Comparison of ENCODE assay signal across 22 cellular contexts in genomic region chr5:75823811-75824210, GRCh38.
DNase-seq lines count a peak whose midpoint lies in the region; ATAC-seq, FAIRE-seq and TF ChIP-seq lines count a peak whose summit lies in the region.
"Had no signal": no experiment of that assay in that cellular context is flagged by ENCODE, and none has a peak within 500 bp of the region (broad histone marks: within the 10 kb centered on the region; RNA-seq: fewer than 3 reads in every experiment).

No MANE protein-coding gene starts in this region.

- POLR2A ChIA-PET in SK-N-SH (lab: Yijun Ruan, JAX), result no interaction called here

- H2BK5ac ChIP-seq in neuronal stem cell (ENCODE audit: low read length), result no peak overlapping the region

- no peaks in the 10 kb centered on the region for H3K27me3 ChIP-seq in astrocyte (ENCODE audit: insufficient read depth, low read length)
- no peaks in the 10 kb centered on the region for H3K27me3 ChIP-seq in neuronal stem cell (ENCODE audit: control insufficient read depth in 3 of 3, insufficient read depth in 3 of 3, low read depth in 1 of 3, low read length in 3 of 3)
- no peaks in the 10 kb centered on the region for H3K27me3 ChIP-seq in SK-N-SH (ENCODE audit: insufficient read depth)

- H3K36me3 Mint-ChIP-seq in astrocyte (ENCODE audit: low read depth, unreplicated experiment), result no peaks in the 10 kb centered on the region

- no peak for TF ChIP-seq CTCF in astrocyte (IDR thresholded peaks at IDR 0.05; ENCODE audit: insufficient read depth, low read depth, low read length)
- TF ChIP-seq CTCF in SK-N-SH (IDR thresholded peaks at IDR 0.05), result no peak

- H2BK12ac ChIP-seq in neuronal stem cell (ENCODE audit: low read length), result no peak overlapping the region

- H3K9me3 ChIP-seq in astrocyte (ENCODE audit: insufficient read depth, low read depth, low read length), result no peaks in the 10 kb centered on the region
- no peaks in the 10 kb centered on the region for H3K9me3 ChIP-seq in neuronal stem cell (replicated peaks in 1 of 2; ENCODE audit: control insufficient read depth in 2 of 2, insufficient read depth in 1 of 2, low read depth in 1 of 2, low read length in 2 of 2)
- no peaks in the 10 kb centered on the region for H3K9me3 ChIP-seq in SK-N-SH
- H3K9me3 ChIP-seq: Caco-2 had no signal

- H3K4me2 ChIP-seq in astrocyte (ENCODE audit: low read length) (no peak overlapping the region), neuronal stem cell (ENCODE audit: insufficient read depth, low read length, poor library complexity, severe bottlenecking) (no peak overlapping the region), SK-N-SH (no peak overlapping the region)

- no peak overlapping the region for H3K4ac ChIP-seq in neuronal stem cell (ENCODE audit: low read length)

- TF ChIP-seq RAD21 in SK-N-SH (IDR thresholded peaks at IDR 0.05; ENCODE audit: low read length), result no peak

- H3K18ac ChIP-seq in neuronal stem cell (ENCODE audit: low read length), result peak overlapping the region; percentile 6

- H3K79me1 ChIP-seq in neuronal stem cell (ENCODE audit: low read depth, low read length), result no peaks in the 10 kb centered on the region

- no peak overlapping the region for H4K91ac ChIP-seq in neuronal stem cell (ENCODE audit: low read depth, low read length, poor library complexity)

- H4K8ac ChIP-seq in neuronal stem cell (ENCODE audit: low read depth, low read length), result no peak overlapping the region

- no peaks in the 10 kb centered on the region for H3K36me3 ChIP-seq in astrocyte (ENCODE audit: insufficient read depth, low read length)
- no peaks in the 10 kb centered on the region for H3K36me3 ChIP-seq in neuronal stem cell (replicated peaks in 1 of 2; ENCODE audit: control insufficient read depth in 2 of 2, insufficient read depth in 2 of 2, low read length in 2 of 2)
- no peaks in the 10 kb centered on the region for H3K36me3 ChIP-seq in SK-N-SH (replicated peaks in 1 of 2; ENCODE audit: control insufficient read depth in 1 of 2, insufficient read depth in 2 of 2, low read length in 1 of 2)

- H3K4me3 Mint-ChIP-seq in astrocyte (ENCODE audit: unreplicated experiment), result peak overlapping the region; percentile 42
- H3K4me3 Mint-ChIP-seq: CD4-positive, alpha-beta T cell; HFFc6 had no signal

- no peaks in the 10 kb centered on the region for H3K4me1 ChIP-seq in astrocyte (ENCODE audit: insufficient read depth, low read length)
- H3K4me1 ChIP-seq in neuronal stem cell (ENCODE audit: control insufficient read depth in 2 of 2, insufficient read depth in 1 of 2, low read depth in 1 of 2, low read length in 2 of 2), result no peaks in the 10 kb centered on the region
- H3K4me1 ChIP-seq in SK-N-SH (ENCODE audit: control insufficient read depth in 1 of 2, insufficient read depth in 2 of 2, low read depth in 1 of 2, low read length in 1 of 2), result no peaks in the 10 kb centered on the region; a peak in 1 of 4 replicates
- H3K4me1 ChIP-seq: Caco-2 had no signal

- no peak overlapping the region for H3K27ac Mint-ChIP-seq in astrocyte (ENCODE audit: unreplicated experiment)
- H3K27ac Mint-ChIP-seq: CD4-positive, alpha-beta T cell; HFFc6 had no signal

- CTCF ChIA-PET in SK-N-SH (lab: Yijun Ruan, JAX), result no interaction called here

- no peak overlapping the region for H3K23ac ChIP-seq in neuronal stem cell (ENCODE audit: low read depth, low read length, poor library complexity)

- H4K20me1 ChIP-seq in astrocyte (ENCODE audit: insufficient read depth, low read length) (no peaks in the 10 kb centered on the region), SK-N-SH (ENCODE audit: insufficient read depth) (no peaks in the 10 kb centered on the region)

- no peak for DNase-seq in astrocyte (ENCODE audit: low read depth)
- DNase-seq in neuronal stem cell (ENCODE audit: low spot score), result no peak
- DNase-seq in NCI-H526 treated with DMSO at 0.1 percent for 48 hours (lab: John Stamatoyannopoulos, UW), result no peak
- no peak for DNase-seq in cortex of kidney (lab: John Stamatoyannopoulos, UW)
- DNase-seq in globus pallidus (ENCODE audit: low spot score), result no peak
- no peak for DNase-seq in SK-N-SH
- DNase-seq: AML-193; Caco-2; CD4-positive, alpha-beta T cell; GDM1; GOT3; H7; HFFc6; IMR-90; KBM-7 had no signal

- H2BK120ac ChIP-seq in neuronal stem cell (ENCODE audit: low read depth, low read length), result no peak overlapping the region

- no peak for FAIRE-seq in astrocyte (lab: Jason Lieb, UNC)
- FAIRE-seq: A204.1, D721Med, GM19239, HTR-8/SVneo had no signal

- H3K9me2 ChIP-seq in SK-N-SH, result no peaks in the 10 kb centered on the region

- H3K27ac ChIP-seq in astrocyte (ENCODE audit: low read depth, low read length) (no peak overlapping the region), neuronal stem cell (replicated peaks; ENCODE audit: low read length) (no peak overlapping the region), SK-N-SH (ENCODE audit: low read depth in 2 of 2, low read length in 1 of 2) (no peak overlapping the region)
- H3K27ac ChIP-seq: C4-2B had no signal

- H2AFZ ChIP-seq in astrocyte (ENCODE audit: low read depth, low read length) (no peak overlapping the region), neuronal stem cell (ENCODE audit: low read length) (no peak overlapping the region), SK-N-SH (ENCODE audit: low read depth) (no peak overlapping the region)

- H2AK5ac ChIP-seq in neuronal stem cell (ENCODE audit: low read depth, low read length), result no peak overlapping the region

- ATAC-seq in GM21529 (IDR thresholded peaks at IDR 0.05; ENCODE audit: unreplicated experiment), result peak; percentile 38
- ATAC-seq: HCT116 had no signal

- H3K4me1 Mint-ChIP-seq in astrocyte (ENCODE audit: low read depth, unreplicated experiment), result no peaks in the 10 kb centered on the region

- TF ChIP-seq EP300 in SK-N-SH (IDR thresholded peaks at IDR 0.05; ENCODE audit: borderline replicate concordance in 1 of 2, low read depth in 1 of 2, low read length in 1 of 2), result no peak

- no peak overlapping the region for H3K14ac ChIP-seq in neuronal stem cell (ENCODE audit: low read length)

- no peaks in the 10 kb centered on the region for H3K9me3 Mint-ChIP-seq in astrocyte (ENCODE audit: unreplicated experiment)
- H3K9me3 Mint-ChIP-seq: CD4-positive, alpha-beta T cell had no signal

- H3K9ac ChIP-seq in astrocyte (ENCODE audit: low read length) (no peak overlapping the region), neuronal stem cell (ENCODE audit: low read depth, low read length, poor library complexity) (no peak overlapping the region), SK-N-SH (no peak overlapping the region)

- no peak overlapping the region for H3K4me3 ChIP-seq in astrocyte (ENCODE audit: insufficient read depth, low read depth, low read length)
- H3K4me3 ChIP-seq in neuronal stem cell (ENCODE audit: low read length in 2 of 2), result no peak overlapping the region
- no peak overlapping the region for H3K4me3 ChIP-seq in SK-N-SH (ENCODE audit: low read depth in 2 of 2, low read length in 1 of 2)

- H3K79me2 ChIP-seq in astrocyte (ENCODE audit: insufficient read depth, low read length), result no peaks in the 10 kb centered on the region
- H3K79me2 ChIP-seq in SK-N-SH (ENCODE audit: insufficient read depth), result no peaks in the 10 kb centered on the region

- no CpG with 5 or more reads among the region's 1 CpG for WGBS in neuronal stem cell (ENCODE audit: extremely low coverage in 2 of 2, insufficient read length in 2 of 2, insufficient replicate concordance in 1 of 2), 2 donors
- 38% methylated on average over 1 of the region's 1 CpG for WGBS in SK-N-SH (ENCODE audit: low lambda C conversion rate)

- no peaks in the 10 kb centered on the region for H3K27me3 Mint-ChIP-seq in astrocyte (ENCODE audit: low read depth, unreplicated experiment)

- no peaks in the 10 kb centered on the region for H3F3A ChIP-seq in SK-N-SH (replicated peaks; ENCODE audit: insufficient read depth)

- H2BK15ac ChIP-seq in neuronal stem cell (ENCODE audit: low read length), result no peak overlapping the region

TF ChIP-seq in SK-N-SH, 30 proteins besides CTCF, POLR2A, EP300 and RAD21:
- TF ChIP-seq RCOR1 (IDR thresholded peaks at IDR 0.05; ENCODE audit: low read length), result no peak
